25 cellular contexts compared by ENCODE assay signal in the genomic region with DNA sequence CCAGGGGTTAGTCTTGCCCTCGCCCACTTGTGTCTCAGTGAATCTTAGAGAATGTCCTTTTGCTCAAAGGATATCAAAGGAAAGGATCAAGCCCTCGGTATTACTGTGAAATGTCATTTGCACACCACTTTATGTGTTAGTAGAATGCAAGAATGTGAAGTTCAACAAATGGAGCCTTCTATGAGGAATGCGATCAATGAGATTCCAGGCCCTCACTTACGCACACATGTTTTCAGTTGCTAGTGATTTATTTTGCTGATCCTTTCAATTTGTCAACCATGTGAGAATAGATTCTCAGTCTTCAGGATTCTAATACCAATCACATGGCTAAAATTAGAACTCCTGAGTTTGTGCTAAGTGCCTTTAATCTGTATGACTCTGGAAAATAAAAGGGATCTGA.
"Had no signal": no experiment of that assay in that cellular context is flagged by ENCODE, and none has a peak within 500 bp of the region (broad histone marks: within the 10 kb centered on the region; RNA-seq: fewer than 3 reads in every experiment).

No MANE protein-coding gene starts in this region.

- H3K4me3 ChIP-seq: dorsolateral prefrontal cortex, lower lobe of right lung, pancreas, right atrium auricular region, smooth muscle cell, suprapubic skin, vagina had no signal

- H3K36me3 Mint-ChIP-seq: natural killer cell had no signal

- H3K9me3 ChIP-seq: lower lobe of right lung, neutrophil, pancreas, right atrium auricular region, suprapubic skin, vagina had no signal

- ATAC-seq: left ventricle myocardium superior, lower lobe of right lung, natural killer cell, sciatic nerve had no signal

- H3K4me1 ChIP-seq: lower lobe of right lung, right atrium auricular region, suprapubic skin, vagina had no signal

- DNase-seq: cortex of kidney; dorsolateral prefrontal cortex; effector CD4-positive, alpha-beta T cell; hypothalamus; immature natural killer cell; islet precursor cell; kidney glomerular epithelial cell; left ventricle myocardium superior; lower lobe of right lung; natural killer cell; pancreas; stimulated activated CD4-positive, alpha-beta T cell treated with anti-CD3 and anti-CD28 coated beads, Interleukin-12 subunit alpha, Interleukin-12 subunit beta, amount 100 ng/mL, for 4 hours; stimulated activated CD4-positive, alpha-beta T cell treated with anti-CD3 and anti-CD28 coated beads, Interleukin-1b, Interleukin-23, amount 100 ng/mL, for 48 hours; stimulated activated CD4-positive, alpha-beta T cell treated with anti-CD3 and anti-CD28 coated beads, Interleukin-4, amount 100 ng/mL, for 1 hour; stimulated activated CD8-positive, alpha-beta memory T cell treated with anti-CD3 and anti-CD28 coated beads, Interleukin-4, amount 100 ng/mL, for 48 hours; stimulated activated naive CD4-positive, alpha-beta T cell; stimulated activated naive CD8-positive, alpha-beta T cell treated with anti-CD3 and anti-CD28 coated beads, Interleukin-15, amount 100 ng/mL, for 72 hours; trophoblast cell had no signal

- H3K36me3 ChIP-seq: lower lobe of right lung, neutrophil, pancreas, right atrium auricular region, suprapubic skin, vagina had no signal

- H3K27ac Mint-ChIP-seq: immature natural killer cell; memory B cell; natural killer cell; stimulated activated naive CD8-positive, alpha-beta T cell treated with anti-CD3 and anti-CD28 coated beads, Interleukin-15, amount 100 ng/mL, for 72 hours had no signal

- H3K4me1 Mint-ChIP-seq: immature natural killer cell, memory B cell, natural killer cell had no signal

- H3K4me3 Mint-ChIP-seq: immature natural killer cell, memory B cell, natural killer cell had no signal

- H3K27me3 Mint-ChIP-seq: memory B cell; stimulated activated naive CD8-positive, alpha-beta T cell treated with anti-CD3 and anti-CD28 coated beads, Interleukin-15, amount 100 ng/mL, for 72 hours had no signal

- H3K27me3 ChIP-seq: dorsolateral prefrontal cortex, neutrophil, pancreas, right atrium auricular region, suprapubic skin, vagina had no signal

- H3K27ac ChIP-seq: dorsolateral prefrontal cortex, lower lobe of right lung, neutrophil, pancreas, right atrium auricular region, suprapubic skin, vagina had no signal
